ENCODE assay signal across 2 cellular contexts in genomic region chr5:6284491-6284890, GRCh38.
DNase-seq lines count a peak whose midpoint lies in the region; ATAC-seq, FAIRE-seq and TF ChIP-seq lines count a peak whose summit lies in the region.
"Not testable (repeated sequence)": the region's sequence is repeated elsewhere in the genome, so short reads cannot be mapped to it uniquely, and the experiment has no call there.

No MANE protein-coding gene starts in this region.

- not testable (repeated sequence) for H3K4me1 ChIP-seq in HEK293 (ENCODE audit: control insufficient read depth, insufficient read depth, low read length); K562 (replicated peaks in 1 of 2; ENCODE audit: control insufficient read depth in 2 of 2, insufficient read depth in 2 of 2, low read length in 2 of 2)

- POLR2A ChIA-PET in HEK293 (lab: Yijun Ruan, JAX); K562 (lab: Yijun Ruan, JAX): not testable (repeated sequence)

- TF ChIP-seq CTCF in HEK293 (tag by site-specific recombination; IDR thresholded peaks at IDR 0.05); K562 (IDR thresholded peaks at IDR 0.05 in 2 of 3, conservative IDR thresholded peaks at IDR 0.05 in 1 of 3; ENCODE audit: insufficient read depth in 2 of 3, low read depth in 1 of 3, low read length in 3 of 3): not testable (repeated sequence)

- H3K4me2 ChIP-seq in K562 (ENCODE audit: insufficient read depth, low read length) = not testable (repeated sequence)

- H4K20me1 ChIP-seq in K562 (replicated peaks; ENCODE audit: control insufficient read depth, insufficient read depth, low read length) = not testable (repeated sequence)

- H3K79me2 ChIP-seq in K562 (ENCODE audit: control insufficient read depth, insufficient read depth, low read length) = not testable (repeated sequence)

- FAIRE-seq in K562 (lab: Jason Lieb, UNC) = not testable (repeated sequence)

- CTCF ChIA-PET in HEK293 (lab: Yijun Ruan, JAX); K562 (lab: Yijun Ruan, JAX; ENCODE audit: low intra/inter-chr PET ratio): not testable (repeated sequence)

- TF ChIP-seq POLR2A in K562 (conservative IDR thresholded peaks at IDR 0.05) = not testable (repeated sequence)

- in situ Hi-C loops in K562 (cut with MboI) = not testable (repeated sequence)

- TF ChIP-seq EP300 in K562 (IDR thresholded peaks at IDR 0.05; ENCODE audit: low read length) = not testable (repeated sequence)

- H3K27me3 ChIP-seq in K562 (ENCODE audit: control insufficient read depth in 2 of 2, insufficient read depth in 2 of 2, low read length in 2 of 2) = not testable (repeated sequence)

- intact Hi-C loops in K562 (cut with micrococcal nuclease) = not testable (repeated sequence)

- not testable (repeated sequence) for H3K9me3 ChIP-seq in HEK293 (ENCODE audit: control insufficient read depth, insufficient read depth, low read depth, low read length); K562 (replicated peaks; ENCODE audit: control insufficient read depth, insufficient read depth, low read depth, low read length)

- not testable (repeated sequence) for H3K36me3 ChIP-seq in HEK293 (ENCODE audit: control insufficient read depth in 2 of 2, insufficient read depth in 1 of 2, low read length in 2 of 2); K562 (ENCODE audit: control insufficient read depth, insufficient read depth, low read length)

- BruUV-seq in K562 (replicated peaks; lab: Mats Ljungman, UMichigan) = not testable (repeated sequence)

- not testable (repeated sequence) for DNase-seq in K562 (ENCODE audit: extremely low read depth in 1 of 4, low spot score in 3 of 4)

- not testable (repeated sequence) for H3K4me3 ChIP-seq in HEK293 (ENCODE audit: low read depth, low read length); K562

- not testable (repeated sequence) for H3K9ac ChIP-seq in K562 (ENCODE audit: insufficient read depth in 1 of 2, low read depth in 2 of 2, low read length in 2 of 2)

- not testable (repeated sequence) for H3K27ac ChIP-seq in HEK293 (ENCODE audit: extremely low read depth, low read depth, low read length); K562 (ENCODE audit: extremely low read depth, low read depth, low read length)

- ATAC-seq in K562 = not testable (repeated sequence)

- not testable (repeated sequence) for TF ChIP-seq RAD21 in K562 (CRISPR knock-in tag; conservative IDR thresholded peaks at IDR 0.05 in 1 of 2, IDR thresholded peaks at IDR 0.05 in 1 of 2)

- H2AFZ ChIP-seq in K562 (ENCODE audit: low read depth, low read length) = not testable (repeated sequence)

- H3K9me1 ChIP-seq in K562 (ENCODE audit: control insufficient read depth, insufficient read depth, low read length) = not testable (repeated sequence)

TF ChIP-seq in HEK293, 187 proteins besides CTCF, POLR2A, EP300 and RAD21:
- TF ChIP-seq ZNF146 (tag by site-specific recombination; IDR thresholded peaks at IDR 0.05) = peak; percentile 86

TF ChIP-seq in K562, 482 proteins besides CTCF, POLR2A, EP300 and RAD21:
- TF ChIP-seq RBM25 (IDR thresholded peaks at IDR 0.05; ENCODE audit: low read depth, low read length, severe bottlenecking) = peak; percentile 75
- TF ChIP-seq ZNF146 (CRISPR knock-in tag; IDR thresholded peaks at IDR 0.05; ENCODE audit: unreplicated experiment) = peak; percentile 34
